24 cellular contexts compared by ENCODE assay signal in the genomic region with DNA sequence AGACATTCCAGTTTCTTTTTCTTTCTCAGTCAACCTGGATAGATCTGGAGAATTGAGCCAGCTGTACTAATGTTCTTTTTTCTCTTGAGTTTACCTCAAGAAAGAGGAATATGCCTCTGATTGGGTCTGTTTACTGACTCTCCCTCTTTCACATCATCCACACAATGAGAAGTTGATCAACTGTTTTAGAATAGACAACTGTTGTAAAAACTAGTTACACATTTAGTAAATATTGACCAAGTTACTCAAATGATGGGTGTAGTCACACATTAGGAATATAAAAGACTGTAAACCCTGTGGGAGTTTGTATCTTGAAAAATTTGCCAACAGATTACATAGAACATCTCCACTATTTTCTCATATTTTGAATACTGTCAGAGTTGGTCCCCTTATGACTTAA.
"Had no signal": no experiment of that assay in that cellular context is flagged by ENCODE, and none has a peak within 500 bp of the region (broad histone marks: within the 10 kb centered on the region; RNA-seq: fewer than 3 reads in every experiment).

No MANE protein-coding gene starts in this region.

- DNase-seq: Kasumi-1, MM.1S, MV-4-11, NCI-H1048, NCI-H1105, NCI-H1417, NCI-H1436 treated with DMSO at 0.1 percent for 48 hours, NCI-H1694 treated with DMSO at 0.1 percent for 48 hours, NCI-H1930, NCI-H2081, NCI-H2107, NCI-H2227 treated with DMSO at 0.1 percent for 48 hours, NCI-H524 treated with DMSO at 0.1 percent for 48 hours, NCI-H69, NCI-H774, SHP77, SK-N-SH, SW 1271 had no signal

- H3K9me2 ChIP-seq: SK-N-SH had no signal

- H3K9me3 Mint-ChIP-seq: IgD-negative memory B cell had no signal

- H3K27ac ChIP-seq: KMS-11, RWPE1 had no signal

- H3K4me3 Mint-ChIP-seq: IgD-negative memory B cell had no signal

- H3K4me3 ChIP-seq: K562 had no signal

- H3K27me3 Mint-ChIP-seq: IgD-negative memory B cell had no signal

- H3K9me3 ChIP-seq: SK-N-SH had no signal

- FAIRE-seq: HTR-8/SVneo, K562 had no signal

- H3K9ac ChIP-seq: KMS-11, SK-N-SH had no signal

- H3K4me2 ChIP-seq: KMS-11, SK-N-SH had no signal

- H3K27ac Mint-ChIP-seq: IgD-negative memory B cell had no signal

- ATAC-seq: K562, Panc1 had no signal
